In genomic region chr1:10851024-10852013, GRCh38 we compare ENCODE assay signal across 23 cellular contexts.
"Had no signal": no experiment of that assay in that cellular context is flagged by ENCODE, and none has a peak within 500 bp of the region (broad histone marks: within the 10 kb centered on the region; RNA-seq: fewer than 3 reads in every experiment).

No MANE protein-coding gene starts in this region.

- DNase-seq: activated CD4-positive, alpha-beta T cell treated with anti-CD3 and anti-CD28 coated beads, Interleukin-2, amount 10 ng/mL, durations not matched to agents 7 days and 5 days; activated CD4-positive, CD25-positive, alpha-beta regulatory T cell treated with anti-CD3 and anti-CD28 coated beads, Interleukin-2, amount 50 U/mL, for 72 hours; activated CD8-positive, alpha-beta T cell treated with anti-CD3 and anti-CD28 coated beads for 36 hours; brain microvascular endothelial cell; central memory CD4-positive, alpha-beta T cell; effector memory CD8-positive, alpha-beta T cell; foreskin melanocyte; left colon; lower lobe of right lung; naive thymus-derived CD4-positive, alpha-beta T cell; ovary; right lobe of liver; stimulated activated CD4-positive, alpha-beta T cell treated with anti-CD3 and anti-CD28 coated beads, Interleukin-15, amount 100 ng/mL, for 24 hours; stimulated activated CD8-positive, alpha-beta memory T cell treated with anti-CD3 and anti-CD28 coated beads, Interleukin-4, amount 100 ng/mL, for 48 hours; stimulated activated naive CD4-positive, alpha-beta T cell treated with Interleukin-2 at 50 U/mL for 16 hours; T-cell; upper lobe of left lung had no signal

- H3K9me3 ChIP-seq: lower lobe of right lung, ovary, right lobe of liver, upper lobe of left lung had no signal

- H3K4me2 ChIP-seq: smooth muscle cell had no signal

- H3K36me3 ChIP-seq: ascending aorta, brain microvascular endothelial cell, lower lobe of right lung, ovary, right lobe of liver, thoracic aorta, upper lobe of left lung had no signal

- ATAC-seq: activated CD8-positive, alpha-beta T cell treated with anti-CD3 and anti-CD28 coated beads for 36 hours; activated naive CD4-positive, alpha-beta T cell treated with anti-CD3 and anti-CD28 coated beads, Interleukin-2, amount 50 U/mL, for 72 hours; effector memory CD8-positive, alpha-beta T cell; esophagus mucosa; left colon; lower lobe of right lung; naive thymus-derived CD4-positive, alpha-beta T cell; right lobe of liver; T-cell had no signal

- H3K4me3 ChIP-seq: ascending aorta, lower lobe of right lung, ovary, right lobe of liver, smooth muscle cell, thoracic aorta, upper lobe of left lung had no signal

- H3K4me1 ChIP-seq: ascending aorta, lower lobe of right lung, upper lobe of left lung had no signal

- H3K27ac ChIP-seq: ascending aorta, brain microvascular endothelial cell, lower lobe of right lung, ovary, right lobe of liver, thoracic aorta, upper lobe of left lung, VCaP had no signal

- H3K27me3 ChIP-seq: ascending aorta, ovary, right lobe of liver, upper lobe of left lung had no signal
